In genomic region chr1:36479505-36480051, GRCh38 we compare ENCODE assay signal across 1 cellular context.
TF ChIP-seq lines count a peak whose summit lies in the region.

No MANE protein-coding gene starts in this region.

TF ChIP-seq in endothelial cell of umbilical vein, 7 proteins besides CTCF, POLR2A, EP300 and RAD21:
- TF ChIP-seq GATA2 (IDR thresholded peaks at IDR 0.05; ENCODE audit: insufficient read depth, insufficient read length, low read depth, low read length) (peak; percentile 8), POLR2AphosphoS5 (IDR thresholded peaks at IDR 0.05; ENCODE audit: insufficient read depth, low read depth, low read length) (no peak)
